ENCODE assay signal across 1 cellular context in genomic region chr1:43536864-43537358, GRCh38.
TF ChIP-seq lines count a peak whose summit lies in the region.

No MANE protein-coding gene starts in this region.

TF ChIP-seq in HepG2, 621 proteins besides CTCF, POLR2A, EP300 and RAD21:
- no peak for TF ChIP-seq ZNF232 (CRISPR knock-in tag; IDR thresholded peaks at IDR 0.05; ENCODE audit: borderline replicate concordance)
- no peak for TF ChIP-seq GLI4 (CRISPR knock-in tag; IDR thresholded peaks at IDR 0.05; ENCODE audit: borderline replicate concordance)
- TF ChIP-seq YEATS2 (CRISPR knock-in tag; IDR thresholded peaks at IDR 0.05; ENCODE audit: borderline replicate concordance) = no peak
- TF ChIP-seq ZFP36L2 (CRISPR knock-in tag; IDR thresholded peaks at IDR 0.05) = no peak
- no peak for TF ChIP-seq ZNF3 (CRISPR knock-in tag; IDR thresholded peaks at IDR 0.05)
- TF ChIP-seq, protein P1, sequence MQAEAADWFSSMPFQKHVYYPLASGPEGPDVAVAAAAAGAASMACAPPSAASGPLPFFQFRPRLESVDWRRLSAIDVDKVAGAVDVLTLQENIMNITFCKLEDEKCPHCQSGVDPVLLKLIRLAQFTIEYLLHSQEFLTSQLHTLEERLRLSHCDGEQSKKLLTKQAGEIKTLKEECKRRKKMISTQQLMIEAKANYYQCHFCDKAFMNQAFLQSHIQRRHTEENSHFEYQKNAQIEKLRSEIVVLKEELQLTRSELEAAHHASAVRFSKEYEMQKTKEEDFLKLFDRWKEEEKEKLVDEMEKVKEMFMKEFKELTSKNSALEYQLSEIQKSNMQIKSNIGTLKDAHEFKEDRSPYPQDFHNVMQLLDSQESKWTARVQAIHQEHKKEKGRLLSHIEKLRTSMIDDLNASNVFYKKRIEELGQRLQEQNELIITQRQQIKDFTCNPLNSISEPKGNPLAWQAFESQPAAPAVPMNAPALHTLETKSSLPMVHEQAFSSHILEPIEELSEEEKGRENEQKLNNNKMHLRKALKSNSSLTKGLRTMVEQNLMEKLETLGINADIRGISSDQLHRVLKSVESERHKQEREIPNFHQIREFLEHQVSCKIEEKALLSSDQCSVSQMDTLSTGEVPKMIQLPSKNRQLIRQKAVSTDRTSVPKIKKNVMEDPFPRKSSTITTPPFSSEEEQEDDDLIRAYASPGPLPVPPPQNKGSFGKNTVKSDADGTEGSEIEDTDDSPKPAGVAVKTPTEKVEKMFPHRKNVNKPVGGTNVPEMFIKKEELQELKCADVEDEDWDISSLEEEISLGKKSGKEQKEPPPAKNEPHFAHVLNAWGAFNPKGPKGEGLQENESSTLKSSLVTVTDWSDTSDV (CRISPR knock-in tag; IDR thresholded peaks at IDR 0.05) = no peak
- no peak for TF ChIP-seq AKNA (CRISPR knock-in tag; IDR thresholded peaks at IDR 0.05; ENCODE audit: borderline replicate concordance)
- TF ChIP-seq, protein P2, sequence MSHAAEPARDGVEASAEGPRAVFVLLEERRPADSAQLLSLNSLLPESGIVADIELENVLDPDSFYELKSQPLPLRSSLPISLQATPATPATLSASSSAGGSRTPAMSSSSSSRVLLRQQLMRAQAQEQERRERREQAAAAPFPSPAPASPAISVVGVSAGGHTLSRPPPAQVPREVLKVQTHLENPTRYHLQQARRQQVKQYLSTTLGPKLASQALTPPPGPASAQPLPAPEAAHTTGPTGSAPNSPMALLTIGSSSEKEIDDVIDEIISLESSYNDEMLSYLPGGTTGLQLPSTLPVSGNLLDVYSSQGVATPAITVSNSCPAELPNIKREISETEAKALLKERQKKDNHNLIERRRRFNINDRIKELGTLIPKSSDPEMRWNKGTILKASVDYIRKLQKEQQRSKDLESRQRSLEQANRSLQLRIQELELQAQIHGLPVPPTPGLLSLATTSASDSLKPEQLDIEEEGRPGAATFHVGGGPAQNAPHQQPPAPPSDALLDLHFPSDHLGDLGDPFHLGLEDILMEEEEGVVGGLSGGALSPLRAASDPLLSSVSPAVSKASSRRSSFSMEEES (CRISPR knock-in tag; IDR thresholded peaks at IDR 0.05) = no peak
- TF ChIP-seq ZNF7 (CRISPR knock-in tag; IDR thresholded peaks at IDR 0.05) = no peak
- no peak for TF ChIP-seq POGZ (CRISPR knock-in tag; IDR thresholded peaks at IDR 0.05)
- no peak for TF ChIP-seq ZNF446 (CRISPR knock-in tag; IDR thresholded peaks at IDR 0.05)
- TF ChIP-seq SMARCC2 (IDR thresholded peaks at IDR 0.05) = no peak
- TF ChIP-seq HMGXB4 (CRISPR knock-in tag; IDR thresholded peaks at IDR 0.05; ENCODE audit: borderline replicate concordance in 1 of 2, low read depth in 1 of 2) = no peak
- no peak for TF ChIP-seq RBM39 (IDR thresholded peaks at IDR 0.05; ENCODE audit: low read depth, low read length, poor library complexity, severe bottlenecking)
- TF ChIP-seq SMAD9 (CRISPR knock-in tag; IDR thresholded peaks at IDR 0.05) = no peak
- TF ChIP-seq UBTF (CRISPR knock-in tag; IDR thresholded peaks at IDR 0.05) = no peak
- TF ChIP-seq MATR3 (CRISPR knock-in tag; IDR thresholded peaks at IDR 0.05) = no peak
- TF ChIP-seq, protein P3, sequence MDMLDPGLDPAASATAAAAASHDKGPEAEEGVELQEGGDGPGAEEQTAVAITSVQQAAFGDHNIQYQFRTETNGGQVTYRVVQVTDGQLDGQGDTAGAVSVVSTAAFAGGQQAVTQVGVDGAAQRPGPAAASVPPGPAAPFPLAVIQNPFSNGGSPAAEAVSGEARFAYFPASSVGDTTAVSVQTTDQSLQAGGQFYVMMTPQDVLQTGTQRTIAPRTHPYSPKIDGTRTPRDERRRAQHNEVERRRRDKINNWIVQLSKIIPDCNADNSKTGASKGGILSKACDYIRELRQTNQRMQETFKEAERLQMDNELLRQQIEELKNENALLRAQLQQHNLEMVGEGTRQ (IDR thresholded peaks at IDR 0.05; ENCODE audit: low read depth, low read length) = no peak
- TF ChIP-seq, protein P3 (CRISPR knock-in tag; IDR thresholded peaks at IDR 0.05; ENCODE audit: borderline replicate concordance) = no peak
